Comparison of ENCODE assay signal across 10 cellular contexts in genomic region chr9:129777769-129778130, GRCh38. TPM values are rescaled to one million over a fixed set of nuclear protein-coding genes. Genes with fewer than 3 reads are reported as not detected.
A peak's percentile ranks its signal among the peaks of the same experiment; 100 is the strongest.
DNase-seq lines count a peak whose midpoint lies in the region; ATAC-seq, FAIRE-seq and TF ChIP-seq lines count a peak whose summit lies in the region.
"Had no signal": no experiment of that assay in that cellular context is flagged by ENCODE, and none has a peak within 500 bp of the region (broad histone marks: within the 10 kb centered on the region; RNA-seq: fewer than 3 reads in every experiment).

No MANE protein-coding gene starts in this region.

- H3K4me1 Mint-ChIP-seq in H9: peaks cover 10 to 12% of the 10 kb centered on the region in 2 experiments

- H3K27me3 Mint-ChIP-seq in H9 (ENCODE audit: low read depth): peaks cover 21% of the 10 kb centered on the region

- H3K36me3 ChIP-seq in breast epithelium: no peaks in the 10 kb centered on the region
- H3K36me3 ChIP-seq in neutrophil: no peaks in the 10 kb centered on the region

- H2BK20ac ChIP-seq in H9 (ENCODE audit: low read depth, low read length, poor library complexity, severe bottlenecking): no peak overlapping the region

- H4K5ac ChIP-seq in H9 (ENCODE audit: insufficient read length, low read depth, low read length): no peak overlapping the region

- no peak overlapping the region for H2AFZ ChIP-seq in H9 (ENCODE audit: low read length)

- H3K9ac ChIP-seq in H9 (ENCODE audit: extremely low read depth, insufficient read length, low read length): no peak overlapping the region

- WGBS in A549 (ENCODE audit: missing lambda C conversion rate): 71% methylated on average over 10 of the region's 11 CpGs
- WGBS in H9 (ENCODE audit: extremely low coverage, insufficient read length, low lambda C conversion rate): no CpG with 5 or more reads among the region's 11 CpGs

- POLR2A ChIA-PET in A549 (lab: Yijun Ruan, JAX): interaction anchor here (0.6 to 3.5 kb wide), 9 partner anchors 10 to 138 kb away, joined by 3 to 27 read pairs (median 11); partner anchors contain the start of gene PTGES

- intact Hi-C loops in breast epithelium (cut with DNase I; ENCODE audit: low total_unique reads): no loop called here

- H3K9me3 ChIP-seq in A549 (no peaks in the 10 kb centered on the region), breast epithelium (no peaks in the 10 kb centered on the region), neutrophil (no peaks in the 10 kb centered on the region), H9 (ENCODE audit: control insufficient read depth, low read depth, low read length) (no peaks in the 10 kb centered on the region)

- H3K4me2 ChIP-seq in A549 (peak overlapping the region; percentile 73), H9 (ENCODE audit: insufficient read depth, insufficient read length, low read length) (no peak overlapping the region)

- FAIRE-seq in A549 (lab: Jason Lieb, UNC): no peak

- no peaks in the 10 kb centered on the region for H3K9me3 Mint-ChIP-seq in H9

- H3K18ac ChIP-seq in H9 (ENCODE audit: insufficient read length, low read depth, low read length): no peak overlapping the region

- no peak overlapping the region for H3K23ac ChIP-seq in H9 (ENCODE audit: insufficient read length, low read depth, low read length)

- H3K14ac ChIP-seq in H9 (ENCODE audit: insufficient read depth, low read length): no peak overlapping the region

- no peak overlapping the region; a peak in 1 of 5 replicates for H3K4me3 Mint-ChIP-seq in H9

- no peak overlapping the region for H2BK5ac ChIP-seq in H9 (ENCODE audit: insufficient read length, low read length)

- TF ChIP-seq CTCF in A549 (IDR thresholded peaks at IDR 0.05): no peak
- TF ChIP-seq CTCF in breast epithelium (IDR thresholded peaks at IDR 0.05): no peak
- no peak for TF ChIP-seq CTCF in neutrophil (IDR thresholded peaks at IDR 0.05)
- TF ChIP-seq CTCF in omental fat pad (IDR thresholded peaks at IDR 0.05): no peak
- no peak for TF ChIP-seq CTCF in H9 (conservative IDR thresholded peaks at IDR 0.05)

- no peak for TF ChIP-seq EP300 in A549 (IDR thresholded peaks at IDR 0.05)

- TF ChIP-seq POLR2A in A549 (IDR thresholded peaks at IDR 0.05; ENCODE audit: low read length) (no peak), breast epithelium (IDR thresholded peaks at IDR 0.05) (no peak)

- ATAC-seq in A549: no peak
- no peak for ATAC-seq in omental fat pad (ENCODE audit: low FRiP score)

- peaks cover 2% of the 10 kb centered on the region for H4K20me1 ChIP-seq in H9 (ENCODE audit: control insufficient read depth, insufficient read depth, insufficient read length)

- H3K79me2 ChIP-seq in H9 (ENCODE audit: insufficient read depth, low read length): no peaks in the 10 kb centered on the region

- H3K4me1 ChIP-seq in A549 (peaks cover 65% of the 10 kb centered on the region), breast epithelium (peaks cover 7 to 8% of the 10 kb centered on the region in 2 donors), neutrophil (ENCODE audit: control insufficient read depth in 1 of 2, insufficient read depth in 1 of 2, low read depth in 1 of 2, low read length in 1 of 2) (peaks cover 88 to 92% of the 10 kb centered on the region in 2 experiments), H9 (ENCODE audit: insufficient read depth, low read length) (no peaks in the 10 kb centered on the region)

- H4K8ac ChIP-seq in H9 (replicated peaks; ENCODE audit: insufficient read length, low read depth, low read length): no peak overlapping the region

- TF ChIP-seq RAD21 in A549 (conservative IDR thresholded peaks at IDR 0.05 in 1 of 2, IDR thresholded peaks at IDR 0.05 in 1 of 2): no peak

- no peak overlapping the region for H3K56ac ChIP-seq in H9 (ENCODE audit: insufficient read length, low read depth, low read length)

- CTCF ChIA-PET in A549 (lab: Yijun Ruan, JAX): interaction anchor here (0.8 to 26.1 kb wide), 16 partner anchors 8 to 659 kb away, joined by 3 to 1179 read pairs (median 4); partner anchors contain the start of genes ASB6 and PTGES

- H3K23me2 ChIP-seq in H9 (ENCODE audit: insufficient read length, low read depth, low read length, poor library complexity, severe bottlenecking): no peaks in the 10 kb centered on the region

- H2BK120ac ChIP-seq in H9 (ENCODE audit: low read depth, low read length, poor library complexity, severe bottlenecking): no peak overlapping the region

- H2BK15ac ChIP-seq in H9 (ENCODE audit: low read depth, low read length): no peak overlapping the region

- H3K4me3 ChIP-seq in A549: no peak overlapping the region
- peak overlapping the region in 1 of 3 donors; percentile 48 for H3K4me3 ChIP-seq in breast epithelium
- peak overlapping the region; percentile 51 to 59 for H3K4me3 ChIP-seq in neutrophil (ENCODE audit: low read depth in 1 of 2, low read length in 1 of 2)

- H3K4ac ChIP-seq in H9 (ENCODE audit: low read depth, low read length): no peak overlapping the region

- H3T11ph ChIP-seq in H9 (ENCODE audit: low read length): no peak overlapping the region

- H3K36me3 Mint-ChIP-seq in H9 (ENCODE audit: insufficient read depth in 1 of 3, low read depth in 3 of 3): no peaks in the 10 kb centered on the region

- H3K79me1 ChIP-seq in H9 (ENCODE audit: insufficient read depth, low read depth, low read length, poor library complexity, severe bottlenecking): no peaks in the 10 kb centered on the region

- H3K27ac Mint-ChIP-seq in H9: no peak overlapping the region

- no peak for DNase-seq in A549 (ENCODE audit: low read depth in 1 of 2, low spot score in 1 of 2)
- peak; percentile 43 for DNase-seq in HK-2 (ENCODE audit: unreplicated experiment)
- no peak for DNase-seq in breast epithelium (ENCODE audit: low spot score in 2 of 2)
- no peak for DNase-seq in NCI-H2227 treated with DMSO at 0.1 percent for 48 hours (lab: John Stamatoyannopoulos, UW)
- DNase-seq in omental fat pad (ENCODE audit: low spot score): no peak
- DNase-seq in NCI-H69 (lab: John Stamatoyannopoulos, UW): no peak
- DNase-seq in H9: no peak

- no peak overlapping the region for H4K91ac ChIP-seq in H9 (ENCODE audit: insufficient read length, low read depth, low read length)

- H3K27me3 ChIP-seq in breast epithelium (no peaks in the 10 kb centered on the region), neutrophil (no peaks in the 10 kb centered on the region), H9 (ENCODE audit: insufficient read depth, low read length) (no peaks in the 10 kb centered on the region)

- H3K27ac ChIP-seq in A549: peak overlapping the region; percentile 88 to 89
- H3K27ac ChIP-seq in breast epithelium: peak overlapping the region; percentile 90 to 93
- H3K27ac ChIP-seq in neutrophil: peak overlapping the region; percentile 92
- H3K27ac ChIP-seq in H9 (ENCODE audit: insufficient read length, low read depth, low read length): no peak overlapping the region
- H3K27ac ChIP-seq: C4-2B had no signal

- H2BK12ac ChIP-seq in H9 (ENCODE audit: insufficient read length, low read depth, low read length): no peak overlapping the region

- H2AK5ac ChIP-seq in H9 (ENCODE audit: insufficient read length, low read length): no peak overlapping the region

TF ChIP-seq in A549, 52 proteins besides CTCF, POLR2A, EP300 and RAD21:
- 0 out of 2 replicates have a peak, but pooled peaks have one; percentile 10 for TF ChIP-seq HOXB5 (CRISPR knock-in tag; IDR thresholded peaks at IDR 0.05)
- no peak for TF ChIP-seq CHD4 (IDR thresholded peaks at IDR 0.05; ENCODE audit: borderline replicate concordance)
TF ChIP-seq in A549: peak in this region for 1.

RNA-seq across cellular contexts. Expression of gene PTGES, which starts 24.9 kb away (rescaled TPM):
- polyA plus RNA-seq in A549 (2011; rRNA removed): 19.1 and 22.1 TPM in 2 replicates
- polyA plus RNA-seq in A549 (2012; cell fraction: cytosol; rRNA removed): 30.0 and 40.9 TPM in 2 replicates
- 14.0 and 16.6 TPM in 2 replicates for polyA plus RNA-seq in A549 (2012; cell fraction: nucleus; rRNA removed)
- polyA plus RNA-seq in A549 (2017; fragmentation: RNase III; extraction: RNeasy Plus Mini Kit Qiagen cat#74134 plus additional on column Dnase treatment): 48.1 to 58.8 TPM (median 53.7 TPM) in 3 replicates
- 19.5 and 23.8 TPM in 2 replicates for polyA minus RNA-seq in A549 (2011; rRNA and poly(A)+ RNA removed)
- total RNA-seq in breast epithelium: 10 to 100 TPM; 21.8 to 36.7 (median 25.3) TPM
- total RNA-seq in omental fat pad: 10 to 100 TPM in 2 of 4 donors, 1 to 10 TPM in 2; 4.2 to 12.4 (median 8.9) TPM
- 1.6 and 2.4 TPM in 2 replicates for total RNA-seq in H9 (2021)
- total RNA-seq: myocyte had no signal

RNA-seq across cellular contexts. Expression of gene TOR1B, which starts 25.2 kb away (rescaled TPM):
- polyA plus RNA-seq in A549 (2011; rRNA removed): 32.4 and 38.0 TPM in 2 replicates
- 14.0 and 19.1 TPM in 2 replicates for polyA plus RNA-seq in A549 (2012; cell fraction: cytosol; rRNA removed)
- polyA plus RNA-seq in A549 (2012; cell fraction: nucleus; rRNA removed): 22.8 and 23.4 TPM in 2 replicates
- 23.3 to 26.9 TPM (median 24.9 TPM) in 3 replicates for polyA plus RNA-seq in A549 (2017; fragmentation: RNase III; extraction: RNeasy Plus Mini Kit Qiagen cat#74134 plus additional on column Dnase treatment)
- polyA minus RNA-seq in A549 (2011; rRNA and poly(A)+ RNA removed): 17.9 and 21.1 TPM in 2 replicates
- 10 to 100 TPM; 22.6 to 26.7 (median 23.9) TPM for total RNA-seq in breast epithelium
- total RNA-seq in omental fat pad: 10 to 100 TPM; 19.0 to 37.2 (median 28.7) TPM
- total RNA-seq in H9 (2021): 18.1 and 18.7 TPM in 2 replicates

RNA-seq across cellular contexts. Expression of gene TOR1A, which starts 46.2 kb away (rescaled TPM):
- polyA plus RNA-seq in A549 (2011; rRNA removed): 74.9 and 77.3 TPM in 2 replicates
- 52.8 and 62.0 TPM in 2 replicates for polyA plus RNA-seq in A549 (2012; cell fraction: cytosol; rRNA removed)
- 42.8 and 52.6 TPM in 2 replicates for polyA plus RNA-seq in A549 (2012; cell fraction: nucleus; rRNA removed)
- polyA plus RNA-seq in A549 (2017; fragmentation: RNase III; extraction: RNeasy Plus Mini Kit Qiagen cat#74134 plus additional on column Dnase treatment): 52.3 to 58.7 TPM (median 54.0 TPM) in 3 replicates
- polyA minus RNA-seq in A549 (2011; rRNA and poly(A)+ RNA removed): 35.7 and 38.4 TPM in 2 replicates
- 10 to 100 TPM; 54.4 to 60.7 (median 57.8) TPM for total RNA-seq in breast epithelium
- total RNA-seq in omental fat pad: 10 to 100 TPM; 37.4 to 62.6 (median 51.0) TPM
- total RNA-seq in H9 (2021): 57.0 and 60.1 TPM in 2 replicates

RNA-seq across cellular contexts. Expression of gene C9orf78, which starts 57.3 kb away (rescaled TPM):
- 58.0 and 91.4 TPM in 2 replicates for polyA plus RNA-seq in A549 (2011; rRNA removed)
- 34.3 and 38.0 TPM in 2 replicates for polyA plus RNA-seq in A549 (2012; cell fraction: cytosol; rRNA removed)
- polyA plus RNA-seq in A549 (2012; cell fraction: nucleus; rRNA removed): 6.0 and 10.5 TPM in 2 replicates
- polyA plus RNA-seq in A549 (2017; fragmentation: RNase III; extraction: RNeasy Plus Mini Kit Qiagen cat#74134 plus additional on column Dnase treatment): 111 to 131 TPM (median 127 TPM) in 3 replicates
- 7.8 and 8.7 TPM in 2 replicates for polyA minus RNA-seq in A549 (2011; rRNA and poly(A)+ RNA removed)
- 100 to 1,000 TPM in 1 of 3 donors, 10 to 100 TPM in 2; 56.7 to 189 (median 57.8) TPM for total RNA-seq in breast epithelium
- total RNA-seq in omental fat pad: 10 to 100 TPM; 44.1 to 98.0 (median 45.0) TPM
- 37.5 and 43.6 TPM in 2 replicates for total RNA-seq in H9 (2021)

RNA-seq across cellular contexts. Expression of gene USP20, which starts 57.5 kb away (rescaled TPM):
- polyA plus RNA-seq in A549 (2011; rRNA removed) (3.8 and 3.9 TPM in 2 replicates), A549 (2017; fragmentation: RNase III; extraction: RNeasy Plus Mini Kit Qiagen cat#74134 plus additional on column Dnase treatment) (5.0 to 5.9 TPM (median 5.9 TPM) in 3 replicates)
- polyA plus RNA-seq in A549 (2012; cell fraction: cytosol; rRNA removed): 6.7 and 7.7 TPM in 2 replicates
- 27.3 and 32.5 TPM in 2 replicates for polyA plus RNA-seq in A549 (2012; cell fraction: nucleus; rRNA removed)
- 6.6 and 8.8 TPM in 2 replicates for polyA minus RNA-seq in A549 (2011; rRNA and poly(A)+ RNA removed)
- total RNA-seq in breast epithelium (10 to 100 TPM; 15.0 to 30.9 (median 22.3) TPM), omental fat pad (10 to 100 TPM; 11.5 to 18.5 (median 15.5) TPM), H9 (2021) (17.3 and 20.9 TPM in 2 replicates)
